Comparison of ENCODE assay signal across 1 cellular context in genomic region chr20:4936851-4937412, GRCh38.
TF ChIP-seq lines count a peak whose summit lies in the region.

No MANE protein-coding gene starts in this region.

TF ChIP-seq in HepG2, 621 proteins besides CTCF, POLR2A, EP300 and RAD21 (continued from another document and continues in another):
- TF ChIP-seq HNF1B (CRISPR knock-in tag; IDR thresholded peaks at IDR 0.05) (peak; percentile 93; the same call in 1 of the 2 replicates), PHF21A (CRISPR knock-in tag; IDR thresholded peaks at IDR 0.05) (peak; percentile 61), PRDM15 (CRISPR knock-in tag; IDR thresholded peaks at IDR 0.05) (no peak), ZNF761 (CRISPR knock-in tag; conservative IDR thresholded peaks at IDR 0.05) (0 out of 2 replicates have a peak, but pooled peaks have one; percentile 35), UBTF (CRISPR knock-in tag; IDR thresholded peaks at IDR 0.05) (peak; percentile 42; the same call in 1 of the 2 replicates), GTF3A (CRISPR knock-in tag; conservative IDR thresholded peaks at IDR 0.05) (0 out of 2 replicates have a peak, but pooled peaks have one; percentile 39), ELF3 (CRISPR knock-in tag; IDR thresholded peaks at IDR 0.05) (peak; percentile 85), ZNF773 (CRISPR knock-in tag; IDR thresholded peaks at IDR 0.05; ENCODE audit: borderline replicate concordance) (no peak), NCOA1 (CRISPR knock-in tag; IDR thresholded peaks at IDR 0.05) (no peak), MLX (CRISPR knock-in tag; IDR thresholded peaks at IDR 0.05) (peak; percentile 97), ZNF12 (CRISPR knock-in tag; IDR thresholded peaks at IDR 0.05) (peak; percentile 86), FOXO1 (CRISPR knock-in tag; IDR thresholded peaks at IDR 0.05) (peak; percentile 92), ZNF318 (CRISPR knock-in tag; IDR thresholded peaks at IDR 0.05) (peak; percentile 95; the same call in 1 of the 2 replicates), ZBTB34 (CRISPR knock-in tag; IDR thresholded peaks at IDR 0.05) (0 out of 2 replicates have a peak, but pooled peaks have one; percentile 39), ZBTB46 (CRISPR knock-in tag; IDR thresholded peaks at IDR 0.05; ENCODE audit: borderline replicate concordance) (no peak), HOXA7 (CRISPR knock-in tag; IDR thresholded peaks at IDR 0.05) (no peak), ZNF556 (CRISPR knock-in tag; IDR thresholded peaks at IDR 0.05; ENCODE audit: borderline replicate concordance) (peak; percentile 69; the same call in 1 of the 2 replicates), ZBTB2 (CRISPR knock-in tag; IDR thresholded peaks at IDR 0.05; ENCODE audit: low read depth) (no peak), TARDBP (CRISPR knock-in tag; IDR thresholded peaks at IDR 0.05) (no peak; the same call in 1 of the 2 replicates), KDM1A (CRISPR knock-in tag; IDR thresholded peaks at IDR 0.05) (peak; percentile 71), RNF2 (conservative IDR thresholded peaks at IDR 0.05; ENCODE audit: low read depth) (no peak), ZSCAN22 (CRISPR knock-in tag; IDR thresholded peaks at IDR 0.05) (no peak), ZSCAN5A (CRISPR knock-in tag; IDR thresholded peaks at IDR 0.05; ENCODE audit: borderline replicate concordance) (no peak), ZNF432 (CRISPR knock-in tag; IDR thresholded peaks at IDR 0.05; ENCODE audit: borderline replicate concordance) (no peak), CSRNP1 (CRISPR knock-in tag; IDR thresholded peaks at IDR 0.05) (no peak), HDAC1 (CRISPR knock-in tag; IDR thresholded peaks at IDR 0.05) (peak; percentile 90), BRCA1 (CRISPR knock-in tag; IDR thresholded peaks at IDR 0.05) (no peak), ATF7 (IDR thresholded peaks at IDR 0.05) (no peak), ATF7 (CRISPR knock-in tag; IDR thresholded peaks at IDR 0.05) (peak; percentile 84; the same call in 1 of the 2 replicates)
